In the genomic region with DNA sequence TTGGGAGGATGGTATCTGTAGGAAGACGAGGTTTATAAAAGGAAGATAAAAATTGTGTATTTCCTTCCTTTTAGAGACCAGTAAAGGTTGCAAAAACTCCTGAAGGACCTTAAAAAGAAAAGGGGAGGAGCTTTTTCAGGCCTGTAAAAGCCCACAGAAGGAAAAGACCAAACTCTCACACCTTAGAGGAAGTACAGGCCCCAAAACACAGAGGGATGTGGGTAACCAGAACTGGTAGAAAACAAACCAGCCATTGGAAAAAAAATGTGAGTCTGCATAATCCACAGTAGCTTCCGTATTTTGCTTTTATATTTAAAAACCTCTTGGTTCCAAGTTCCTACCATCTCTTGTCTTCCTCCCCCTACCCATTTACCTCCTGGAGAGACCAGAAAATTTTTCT, we compare ENCODE assay signal across 14 cellular contexts. TPM values are rescaled to one million over a fixed set of nuclear protein-coding genes. Genes with fewer than 3 reads are reported as not detected.
A peak's percentile ranks its signal among the peaks of the same experiment; 100 is the strongest.
DNase-seq lines count a peak whose midpoint lies in the region; ATAC-seq, FAIRE-seq and TF ChIP-seq lines count a peak whose summit lies in the region.
"Had no signal": no experiment of that assay in that cellular context is flagged by ENCODE, and none has a peak within 500 bp of the region (broad histone marks: within the 10 kb centered on the region; RNA-seq: fewer than 3 reads in every experiment).

No MANE protein-coding gene starts in this region.

- TF ChIP-seq EP300 in GM12878 (IDR thresholded peaks at IDR 0.05; ENCODE audit: borderline replicate concordance in 1 of 2, control insufficient read depth in 1 of 2, low read depth in 2 of 2, low read length in 2 of 2) = no peak

- no peak overlapping the region for H3K4me2 ChIP-seq in GM12878 (ENCODE audit: control insufficient read depth, insufficient read depth)

- no peaks in the 10 kb centered on the region for H3K4me1 ChIP-seq in GM12878 (ENCODE audit: control insufficient read depth, insufficient read depth, low read length)
- H3K4me1 ChIP-seq in kidney (ENCODE audit: control insufficient read depth in 1 of 2, insufficient read depth in 1 of 2, low read depth in 1 of 2, low read length in 2 of 2) = no peaks in the 10 kb centered on the region
- H3K4me1 ChIP-seq in body of pancreas = peaks cover under 1% of the 10 kb centered on the region

- no peak for TF ChIP-seq POLR2A in GM12878 (IDR thresholded peaks at IDR 0.05; ENCODE audit: low read depth, low read length)
- no peak for TF ChIP-seq POLR2A in body of pancreas (IDR thresholded peaks at IDR 0.05)

- H3K27ac ChIP-seq in GM12878 (ENCODE audit: control insufficient read depth, insufficient read depth) (no peak overlapping the region), kidney (ENCODE audit: low read depth in 2 of 2, low read length in 2 of 2) (no peak overlapping the region), body of pancreas (no peak overlapping the region)

- no peak for TF ChIP-seq RAD21 in GM12878 (IDR thresholded peaks at IDR 0.05; ENCODE audit: insufficient read depth, low read depth, low read length)

- peaks cover 7% of the 10 kb centered on the region; the same call in 2 of the 3 replicates for H3K9me3 ChIP-seq in GM12878 (replicated peaks; ENCODE audit: control insufficient read depth, insufficient read depth, low read length)
- no peaks in the 10 kb centered on the region for H3K9me3 ChIP-seq in kidney (ENCODE audit: control insufficient read depth in 1 of 2, low read length in 2 of 2)
- H3K9me3 ChIP-seq in body of pancreas = no peaks in the 10 kb centered on the region
- H3K9me3 ChIP-seq: BE2C had no signal

- 67% methylated on average over 2 of the region's 2 CpGs for WGBS in GM12878 (ENCODE audit: insufficient coverage, insufficient replicate concordance, low lambda C conversion rate, missing lambda C conversion rate)
- WGBS in body of pancreas, 2 donors = 76 to 91% methylated on average over 2 of the region's 2 CpGs

- SMC1A ChIA-PET in GM12878 (lab: Charles Lee; ENCODE audit: uncharacterized antibody, unreplicated experiment) = interaction anchor here (1.0 kb wide), 1 partner anchor 20 kb away, joined by 3 read pairs; no protein-coding TSS in a partner anchor

- H3K36me3 ChIP-seq in GM12878 (ENCODE audit: control insufficient read depth in 2 of 2, insufficient read depth in 2 of 2, low read length in 1 of 2) = no peaks in the 10 kb centered on the region; a peak in 1 of 4 replicates
- peaks cover 0 to 3% of the 10 kb centered on the region in 2 donors for H3K36me3 ChIP-seq in kidney (ENCODE audit: control insufficient read depth in 1 of 2, insufficient read depth in 2 of 2, low read length in 2 of 2)
- no peaks in the 10 kb centered on the region for H3K36me3 ChIP-seq in body of pancreas (replicated peaks in 1 of 2; ENCODE audit: insufficient read depth in 1 of 2, low read depth in 2 of 2)
- H3K36me3 ChIP-seq: BE2C had no signal

- H3K9ac ChIP-seq in GM12878 (ENCODE audit: control insufficient read depth, insufficient read depth, low read length) = no peak overlapping the region
- H3K9ac ChIP-seq in kidney (ENCODE audit: low read length in 2 of 2) = no peak overlapping the region

- RAD21 ChIA-PET in GM12878 (lab: Charles Lee; ENCODE audit: unreplicated experiment) = no interaction called here

- BruUV-seq in GM12878 (replicated peaks; lab: Mats Ljungman, UMichigan) = no TSS peak

- CTCF ChIA-PET in GM12878 (lab: Yijun Ruan, JAX) = interaction anchor here (1.6 kb wide), 1 partner anchor 430 kb away, joined by 3 read pairs; no protein-coding TSS in a partner anchor

- POLR2A ChIA-PET in GM12878 (lab: Charles Lee) = interaction anchor here (1.1 kb wide), 1 partner anchor 9 kb away, joined by 3 read pairs; a partner anchor contains a TSS

- peak; percentile 35; the same call in 1 of the 3 replicates for ATAC-seq in GM12878
- no peak for ATAC-seq in body of pancreas
- no peak for ATAC-seq in HG03460 (IDR thresholded peaks at IDR 0.05; ENCODE audit: unreplicated experiment)

- H3K79me2 ChIP-seq in GM12878 (ENCODE audit: control insufficient read depth, insufficient read depth, low read length) = peaks cover 7% of the 10 kb centered on the region

- TF ChIP-seq CTCF in GM12878 (IDR thresholded peaks at IDR 0.05 in 2 of 3, conservative IDR thresholded peaks at IDR 0.05 in 1 of 3; ENCODE audit: control insufficient read depth in 2 of 3, extremely low read depth in 1 of 3, insufficient read depth in 1 of 3, low read depth in 3 of 3, low read length in 3 of 3) (no peak), kidney (IDR thresholded peaks at IDR 0.05; ENCODE audit: borderline replicate concordance, extremely low read depth, insufficient read depth) (no peak), body of pancreas (IDR thresholded peaks at IDR 0.05) (no peak)

- no peaks in the 10 kb centered on the region for H4K20me1 ChIP-seq in GM12878 (ENCODE audit: control insufficient read depth, insufficient read depth)

- peak in 4 of 6 experiments; percentile 1 to 59 (median 39) for DNase-seq in stimulated activated naive CD4-positive, alpha-beta T cell (lab: John Stamatoyannopoulos, UW)
- DNase-seq in stimulated activated naive CD4-positive, alpha-beta T cell treated with Interleukin-2 at 50 U/mL for 16 hours (lab: John Stamatoyannopoulos, UW) = no peak
- DNase-seq in SIG-M5 (lab: John Stamatoyannopoulos, UW) (peak; percentile 26), GM12878 (ENCODE audit: low read depth, low spot score) (no peak), kidney (no peak), body of pancreas (no peak), NCI-H226 (no peak)
- DNase-seq: BE2C, NCI-H1105 treated with DMSO at 0.1 percent for 48 hours, nucleus accumbens had no signal

- H3K4me3 ChIP-seq in GM12878 = no peak overlapping the region
- H3K4me3 ChIP-seq in kidney (ENCODE audit: low read length in 2 of 2) = no peak overlapping the region
- H3K4me3 ChIP-seq in body of pancreas = no peak overlapping the region

- intact Hi-C loops in GM12878 (cut with micrococcal nuclease; ENCODE audit: unreplicated experiment) = no loop called here
- intact Hi-C loops in kidney (cut with DNase I) = no loop called here
- intact Hi-C loops in body of pancreas (cut with DNase I) = no loop called here

- H3K27me3 ChIP-seq in GM12878 (replicated peaks in 1 of 2; ENCODE audit: control insufficient read depth in 2 of 2, insufficient read depth in 2 of 2, low read length in 1 of 2) (no peaks in the 10 kb centered on the region), body of pancreas (no peaks in the 10 kb centered on the region)
- H3K27me3 ChIP-seq: BE2C had no signal

- 0 out of 2 replicates have a peak overlapping the region, but pooled peaks have one; percentile 4 for H2AFZ ChIP-seq in GM12878 (ENCODE audit: control insufficient read depth, low read depth, low read length)

- in situ Hi-C loops in GM12878 (cut with MboI) = no loop called here

- no peak for FAIRE-seq in GM12878 (lab: Jason Lieb, UNC)
- FAIRE-seq in kidney (lab: Jason Lieb, UNC) = no peak
- FAIRE-seq: astrocyte, endometrium, G401.6 had no signal

RNA-seq across cellular contexts. Expression of a gene that starts 8.5 kb away (rescaled TPM):
- 29.6 and 33.4 TPM in 2 replicates for total RNA-seq in GM12878 (2013; cell fraction: nucleolus; rRNA removed)
- total RNA-seq in GM12878 (2014; rRNA removed) (4.7 and 6.3 TPM in 2 replicates), GM12878 (2014; rRNA removed; fragmentation: Illumina TruSeq; extraction: Trizol) (5.9 and 7.9 TPM in 2 replicates), GM12878 (2021) (3.4 and 7.2 TPM in 2 replicates), kidney (8.1 TPM), body of pancreas (1 to 10 TPM; 1.6 to 5.2 TPM)
- 0.91 TPM for polyA plus RNA-seq in GM12878 (2011; ENCODE audit: low read depth)
- polyA plus RNA-seq in GM12878 (2011; rRNA removed) (8.5 and 15.1 TPM in 2 replicates), GM12878 (2014; fragmentation: Illumina TruSeq; extraction: Trizol) (6.3 and 11.6 TPM in 2 replicates), GM12878 (2014; fragmentation: Nextera tagmentation; extraction: Ambion mirVana) (1 to 10 TPM; 5.3 to 7.6 TPM), GM12878 (2014; rRNA removed) (1.6 and 3.3 TPM in 2 replicates), GM12878 (2016; fragmentation: Nextera tagmentation; extraction: Ambion mirVana) (1 to 10 TPM; 8.8 to 9.7 TPM), kidney (ENCODE audit: insufficient read depth, low read depth, low replicate concordance) (6.3 TPM)
- 1.8 and 2.2 TPM in 2 replicates for polyA plus RNA-seq in GM12878 (2011; cell fraction: cytosol; rRNA removed)
- 4.2 and 4.3 TPM in 2 replicates for polyA plus RNA-seq in GM12878 (2011; cell fraction: nucleus; rRNA removed)
- 3.9 and 4.2 TPM in 2 replicates for polyA plus RNA-seq in GM12878 (2012)
- 6.4 and 8.4 TPM in 2 replicates for polyA minus RNA-seq in GM12878 (2011; rRNA and poly(A)+ RNA removed)
- 1.2 and 3.0 TPM in 2 replicates for polyA minus RNA-seq in GM12878 (2011; cell fraction: cytosol; rRNA and poly(A)+ RNA removed)
- 14.0 and 17.5 TPM in 2 replicates for polyA minus RNA-seq in GM12878 (2011; cell fraction: nucleus; rRNA and poly(A)+ RNA removed)

RNA-seq across cellular contexts. Expression of a gene that starts 8.6 kb away (rescaled TPM):
- total RNA-seq in GM12878 (2013; cell fraction: nucleolus; rRNA removed) = 165 and 207 TPM in 2 replicates
- total RNA-seq in GM12878 (2014; rRNA removed) (47.7 and 64.6 TPM in 2 replicates), GM12878 (2014; rRNA removed; fragmentation: Illumina TruSeq; extraction: Trizol) (63.8 and 66.0 TPM in 2 replicates), GM12878 (2021) (66.1 and 66.5 TPM in 2 replicates), kidney (56.4 TPM), body of pancreas (10 to 100 TPM; 23.1 to 29.6 TPM)
- 14.1 TPM for polyA plus RNA-seq in GM12878 (2011; ENCODE audit: low read depth)
- polyA plus RNA-seq in GM12878 (2011; rRNA removed) (73.8 and 119 TPM in 2 replicates), GM12878 (2014; fragmentation: Illumina TruSeq; extraction: Trizol) (51.3 and 53.7 TPM in 2 replicates), GM12878 (2014; fragmentation: Nextera tagmentation; extraction: Ambion mirVana) (10 to 100 TPM; 33.4 to 41.2 TPM), GM12878 (2014; rRNA removed) (26.7 and 27.7 TPM in 2 replicates), GM12878 (2016; fragmentation: Nextera tagmentation; extraction: Ambion mirVana) (10 to 100 TPM; 79.7 to 87.3 TPM), kidney (ENCODE audit: insufficient read depth, low read depth, low replicate concordance) (17.1 TPM)
- 23.0 and 25.0 TPM in 2 replicates for polyA plus RNA-seq in GM12878 (2011; cell fraction: cytosol; rRNA removed)
- 46.7 and 48.6 TPM in 2 replicates for polyA plus RNA-seq in GM12878 (2011; cell fraction: nucleus; rRNA removed)
- 19.4 and 25.6 TPM in 2 replicates for polyA plus RNA-seq in GM12878 (2012)
- 54.7 and 72.7 TPM in 2 replicates for polyA minus RNA-seq in GM12878 (2011; rRNA and poly(A)+ RNA removed)
- 23.0 and 34.9 TPM in 2 replicates for polyA minus RNA-seq in GM12878 (2011; cell fraction: cytosol; rRNA and poly(A)+ RNA removed)
- polyA minus RNA-seq in GM12878 (2011; cell fraction: nucleus; rRNA and poly(A)+ RNA removed) = 73.1 and 138 TPM in 2 replicates

Comparison
In these comparisons a context has a peak if more than half of its experiments do, and no peak if none do; other contexts are left out.
1. DNase-seq: peak in stimulated activated naive CD4-positive, alpha-beta T cell (4 of 6) and SIG-M5 (single experiment); none in stimulated activated naive CD4-positive, alpha-beta T cell treated with Interleukin-2 at 50 U/mL for 16 hours (single experiment), GM12878 (single experiment), kidney (single experiment), body of pancreas (0 of 4) and NCI-H226 (single experiment).